Comparison of ENCODE assay signal across 8 cellular contexts in genomic region chr12:8320791-8321190, GRCh38.
DNase-seq lines count a peak whose midpoint lies in the region; ATAC-seq and TF ChIP-seq lines count a peak whose summit lies in the region.
"Not testable (repeated sequence)": the region's sequence is repeated elsewhere in the genome, so short reads cannot be mapped to it uniquely, and the experiment has no call there.

No MANE protein-coding gene starts in this region.

- H3K36me3 ChIP-seq in CD4-positive, alpha-beta memory T cell (ENCODE audit: insufficient read depth, low read length); KMS-11 (ENCODE audit: insufficient read depth): not testable (repeated sequence)

- POLR2A ChIA-PET in CD4-positive, alpha-beta memory T cell (lab: Charles Lee; ENCODE audit: partially characterized antibody); activated CD8-positive, alpha-beta T cell treated with anti-CD3 and anti-CD28 coated beads, Interleukin-2, amount 10 ng/mL, durations not matched to agents 7 days and 5 days (lab: Charles Lee): not testable (repeated sequence)
- POLR2A ChIA-PET in T-cell (lab: Charles Lee) = interaction anchor here in 1 of 2 donors (0.6 kb wide), 1 partner anchor 625 kb away, joined by 3 read pairs; no protein-coding TSS in a partner anchor

- intact Hi-C loops in CD4-positive, alpha-beta memory T cell (cut with micrococcal nuclease) = not testable (repeated sequence)

- H3K9ac ChIP-seq in KMS-11 = peak overlapping the region; percentile 87

- CTCF ChIA-PET in CD4-positive, alpha-beta memory T cell (lab: Charles Lee; ENCODE audit: partially characterized antibody); T-cell (lab: Charles Lee); activated CD8-positive, alpha-beta T cell treated with anti-CD3 and anti-CD28 coated beads, Interleukin-2, amount 10 ng/mL, durations not matched to agents 7 days and 5 days (lab: Charles Lee): not testable (repeated sequence)

- not testable (repeated sequence) for H4K20me1 ChIP-seq in KMS-11 (ENCODE audit: insufficient read depth)

- peak overlapping the region; percentile 87 to 99 (median 98) for H3K27ac Mint-ChIP-seq in CD4-positive, alpha-beta memory T cell
- peak overlapping the region; percentile 88 to 95 for H3K27ac Mint-ChIP-seq in T-cell
- peak overlapping the region; percentile 70 for H3K27ac Mint-ChIP-seq in activated CD8-positive, alpha-beta T cell treated with anti-CD3 and anti-CD28 coated beads, Interleukin-2, amount 10 ng/mL, durations not matched to agents 7 days and 5 days
- peak overlapping the region; percentile 16 for H3K27ac Mint-ChIP-seq in activated naive CD8-positive, alpha-beta T cell treated with anti-CD3 and anti-CD28 coated beads for 36 hours
- H3K27ac Mint-ChIP-seq in endothelial cell (ENCODE audit: unreplicated experiment) = peak overlapping the region; percentile 92
- H3K27ac Mint-ChIP-seq in natural killer cell treated with Interleukin-12 subunit alpha and Interleukin-12 subunit beta and Interleukin-15 and Interleukin-18, amount 100 ng/mL, for 72 hours = peak overlapping the region in 1 of 2 donors; percentile 45
- H3K27ac Mint-ChIP-seq in stimulated activated naive CD8-positive, alpha-beta T cell treated with anti-CD3 and anti-CD28 coated beads, Interleukin-15, amount 100 ng/mL, for 72 hours = peak overlapping the region in 1 of 2 donors; percentile 87

- H2AFZ ChIP-seq in KMS-11 (ENCODE audit: low read depth) = peak overlapping the region; percentile 32

- not testable (repeated sequence) for H3K79me2 ChIP-seq in KMS-11 (ENCODE audit: insufficient read depth, low read depth)

- H3K4me2 ChIP-seq in KMS-11 = peak overlapping the region; percentile 99

- peak overlapping the region in 1 of 2 donors; percentile 48 for H3K4me3 ChIP-seq in CD4-positive, alpha-beta memory T cell (ENCODE audit: low read length in 2 of 2)
- not testable (repeated sequence) for H3K4me3 ChIP-seq in KMS-11 (IDR thresholded peaks at IDR 0.05; ENCODE audit: insufficient read depth, low read depth, low read length)

- H3K27me3 ChIP-seq in CD4-positive, alpha-beta memory T cell (ENCODE audit: insufficient read depth, low read length); KMS-11 (ENCODE audit: insufficient read depth, low read depth): not testable (repeated sequence)

- H3K4me1 ChIP-seq in CD4-positive, alpha-beta memory T cell (ENCODE audit: insufficient read depth, low read length) = peaks cover 17% of the 10 kb centered on the region
- H3K4me1 ChIP-seq in KMS-11 (ENCODE audit: low read depth, poor library complexity, severe bottlenecking) = peaks cover 42% of the 10 kb centered on the region

- not testable (repeated sequence) for H3K36me3 Mint-ChIP-seq in CD4-positive, alpha-beta memory T cell; T-cell; activated CD8-positive, alpha-beta T cell treated with anti-CD3 and anti-CD28 coated beads, Interleukin-2, amount 10 ng/mL, durations not matched to agents 7 days and 5 days (ENCODE audit: low read depth); activated naive CD8-positive, alpha-beta T cell treated with anti-CD3 and anti-CD28 coated beads for 36 hours; endothelial cell (ENCODE audit: low read depth, unreplicated experiment); natural killer cell treated with Interleukin-12 subunit alpha and Interleukin-12 subunit beta and Interleukin-15 and Interleukin-18, amount 100 ng/mL, for 72 hours

- DNase-seq in CD4-positive, alpha-beta memory T cell; T-cell; activated CD8-positive, alpha-beta T cell treated with anti-CD3 and anti-CD28 coated beads, Interleukin-2, amount 10 ng/mL, durations not matched to agents 7 days and 5 days; activated naive CD8-positive, alpha-beta T cell treated with anti-CD3 and anti-CD28 coated beads for 36 hours; endothelial cell (ENCODE audit: low spot score); natural killer cell treated with Interleukin-12 subunit alpha and Interleukin-12 subunit beta and Interleukin-15 and Interleukin-18, amount 100 ng/mL, for 72 hours (ENCODE audit: low spot score); stimulated activated naive CD8-positive, alpha-beta T cell treated with anti-CD3 and anti-CD28 coated beads, Interleukin-15, amount 100 ng/mL, for 72 hours: not testable (repeated sequence)

- peak overlapping the region; percentile 80 to 89 (median 84) for H3K4me3 Mint-ChIP-seq in CD4-positive, alpha-beta memory T cell
- peak overlapping the region; percentile 72 to 77 (median 72) for H3K4me3 Mint-ChIP-seq in T-cell
- not testable (repeated sequence) for H3K4me3 Mint-ChIP-seq in activated CD8-positive, alpha-beta T cell treated with anti-CD3 and anti-CD28 coated beads, Interleukin-2, amount 10 ng/mL, durations not matched to agents 7 days and 5 days; endothelial cell (ENCODE audit: unreplicated experiment)
- H3K4me3 Mint-ChIP-seq in activated naive CD8-positive, alpha-beta T cell treated with anti-CD3 and anti-CD28 coated beads for 36 hours = peak overlapping the region; percentile 33
- peak overlapping the region; percentile 63 for H3K4me3 Mint-ChIP-seq in natural killer cell treated with Interleukin-12 subunit alpha and Interleukin-12 subunit beta and Interleukin-15 and Interleukin-18, amount 100 ng/mL, for 72 hours
- H3K4me3 Mint-ChIP-seq in stimulated activated naive CD8-positive, alpha-beta T cell treated with anti-CD3 and anti-CD28 coated beads, Interleukin-15, amount 100 ng/mL, for 72 hours = peak overlapping the region; percentile 65 to 66

- H3K9me3 ChIP-seq in CD4-positive, alpha-beta memory T cell (ENCODE audit: control insufficient read depth in 1 of 2, low read length in 2 of 2) = not testable (repeated sequence)

- H3K4me1 Mint-ChIP-seq in CD4-positive, alpha-beta memory T cell = peaks cover 20 to 26% (median 22%) of the 10 kb centered on the region in 4 donors
- H3K4me1 Mint-ChIP-seq in T-cell = peaks cover 21 to 24% (median 21%) of the 10 kb centered on the region in 3 donors
- peaks cover 18% of the 10 kb centered on the region for H3K4me1 Mint-ChIP-seq in activated CD8-positive, alpha-beta T cell treated with anti-CD3 and anti-CD28 coated beads, Interleukin-2, amount 10 ng/mL, durations not matched to agents 7 days and 5 days (ENCODE audit: low read depth)
- H3K4me1 Mint-ChIP-seq in activated naive CD8-positive, alpha-beta T cell treated with anti-CD3 and anti-CD28 coated beads for 36 hours = peaks cover 16% of the 10 kb centered on the region
- H3K4me1 Mint-ChIP-seq in endothelial cell (ENCODE audit: unreplicated experiment) = peaks cover 21% of the 10 kb centered on the region
- H3K4me1 Mint-ChIP-seq in natural killer cell treated with Interleukin-12 subunit alpha and Interleukin-12 subunit beta and Interleukin-15 and Interleukin-18, amount 100 ng/mL, for 72 hours (ENCODE audit: low read depth in 2 of 2) = peaks cover 9 to 14% of the 10 kb centered on the region in 2 donors
- H3K4me1 Mint-ChIP-seq in stimulated activated naive CD8-positive, alpha-beta T cell treated with anti-CD3 and anti-CD28 coated beads, Interleukin-15, amount 100 ng/mL, for 72 hours = peaks cover 15% of the 10 kb centered on the region

- not testable (repeated sequence) for H3K27me3 Mint-ChIP-seq in CD4-positive, alpha-beta memory T cell; T-cell; activated CD8-positive, alpha-beta T cell treated with anti-CD3 and anti-CD28 coated beads, Interleukin-2, amount 10 ng/mL, durations not matched to agents 7 days and 5 days (ENCODE audit: low read depth); activated naive CD8-positive, alpha-beta T cell treated with anti-CD3 and anti-CD28 coated beads for 36 hours; endothelial cell (ENCODE audit: unreplicated experiment)
- H3K27me3 Mint-ChIP-seq in natural killer cell treated with Interleukin-12 subunit alpha and Interleukin-12 subunit beta and Interleukin-15 and Interleukin-18, amount 100 ng/mL, for 72 hours = peaks cover 0 to 12% of the 10 kb centered on the region in 2 donors
- peaks cover 16% of the 10 kb centered on the region for H3K27me3 Mint-ChIP-seq in stimulated activated naive CD8-positive, alpha-beta T cell treated with anti-CD3 and anti-CD28 coated beads, Interleukin-15, amount 100 ng/mL, for 72 hours

- H3K9me3 Mint-ChIP-seq in CD4-positive, alpha-beta memory T cell; T-cell; activated CD8-positive, alpha-beta T cell treated with anti-CD3 and anti-CD28 coated beads, Interleukin-2, amount 10 ng/mL, durations not matched to agents 7 days and 5 days (ENCODE audit: insufficient read depth); activated naive CD8-positive, alpha-beta T cell treated with anti-CD3 and anti-CD28 coated beads for 36 hours; endothelial cell (ENCODE audit: unreplicated experiment); natural killer cell treated with Interleukin-12 subunit alpha and Interleukin-12 subunit beta and Interleukin-15 and Interleukin-18, amount 100 ng/mL, for 72 hours; stimulated activated naive CD8-positive, alpha-beta T cell treated with anti-CD3 and anti-CD28 coated beads, Interleukin-15, amount 100 ng/mL, for 72 hours: not testable (repeated sequence)

- not testable (repeated sequence) for TF ChIP-seq CTCF in KMS-11 (conservative IDR thresholded peaks at IDR 0.05; ENCODE audit: low read depth, low read length); endothelial cell (IDR thresholded peaks at IDR 0.05; ENCODE audit: unreplicated experiment)

- not testable (repeated sequence) for ATAC-seq in T-cell (replicated peaks in 1 of 4); activated CD8-positive, alpha-beta T cell treated with anti-CD3 and anti-CD28 coated beads, Interleukin-2, amount 10 ng/mL, durations not matched to agents 7 days and 5 days; natural killer cell treated with Interleukin-12 subunit alpha and Interleukin-12 subunit beta and Interleukin-15 and Interleukin-18, amount 100 ng/mL, for 72 hours; stimulated activated naive CD8-positive, alpha-beta T cell treated with anti-CD3 and anti-CD28 coated beads, Interleukin-15, amount 100 ng/mL, for 72 hours

- H3K27ac ChIP-seq in CD4-positive, alpha-beta memory T cell (ENCODE audit: low read depth, low read length) = peak overlapping the region; percentile 55
- H3K27ac ChIP-seq in KMS-11 = peak overlapping the region; percentile 95
